ENCODE assay signal across 15 cellular contexts in genomic region chr3:42747581-42747980, GRCh38. TPM values are rescaled to one million over a fixed set of nuclear protein-coding genes. Genes with fewer than 3 reads are reported as not detected.
DNase-seq lines count a peak whose midpoint lies in the region; ATAC-seq and TF ChIP-seq lines count a peak whose summit lies in the region.
"Had no signal": no experiment of that assay in that cellular context is flagged by ENCODE, and none has a peak within 500 bp of the region (broad histone marks: within the 10 kb centered on the region; RNA-seq: fewer than 3 reads in every experiment).

No MANE protein-coding gene starts in this region.

- peaks cover 33 to 76% (median 70%) of the 10 kb centered on the region in 4 donors for H3K4me1 ChIP-seq in esophagus muscularis mucosa

- DNase-seq in activated T-cell treated with anti-CD3 and anti-CD28 coated beads for 1 hour (ENCODE audit: low read depth) (peak; percentile 6), esophagus muscularis mucosa (ENCODE audit: extremely low spot score) (no peak), NCI-H2196 (lab: John Stamatoyannopoulos, UW; ENCODE audit: unreplicated experiment) (no peak), amniotic stem cell (lab: John Stamatoyannopoulos, UW) (no peak), 8988T (no peak)
- no peak for DNase-seq in activated T-cell treated with anti-CD3 and anti-CD28 coated beads, Interleukin-2, amount 50 U/mL, for 72 hours
- peak; percentile 63 for DNase-seq in activated CD4-positive, alpha-beta memory T cell treated with anti-CD3 and anti-CD28 coated beads, Interleukin-2, amount 10 ng/mL, durations not matched to agents 7 days and 5 days
- DNase-seq: IMR-90, NCI-H1436 treated with DMSO at 0.1 percent for 48 hours had no signal

- TF ChIP-seq POLR2A in esophagus muscularis mucosa (IDR thresholded peaks at IDR 0.05; ENCODE audit: low read depth) = no peak

- peaks cover 0 to 3% (median 0%) of the 10 kb centered on the region in 4 donors for H3K36me3 ChIP-seq in esophagus muscularis mucosa

- no peaks in the 10 kb centered on the region for H3K9me3 ChIP-seq in esophagus muscularis mucosa

- WGBS in esophagus muscularis mucosa = 91% methylated on average over 6 of the region's 6 CpGs

- no peak for ATAC-seq in activated T-cell treated with anti-CD3 and anti-CD28 coated beads, Interleukin-2, amount 50 U/mL, for 72 hours (replicated peaks in 1 of 2)
- ATAC-seq: SK-N-SH treated with all-trans-retinoic acid at 6 μM for 48 hours had no signal

- H3K4me1 Mint-ChIP-seq in activated T-cell treated with anti-CD3 and anti-CD28 coated beads, Interleukin-2, amount 50 U/mL, for 72 hours (ENCODE audit: low read depth) = peaks cover 14% of the 10 kb centered on the region
- H3K4me1 Mint-ChIP-seq in activated CD4-positive, alpha-beta memory T cell treated with anti-CD3 and anti-CD28 coated beads, Interleukin-2, amount 10 ng/mL, durations not matched to agents 7 days and 5 days = peaks cover 43% of the 10 kb centered on the region
- H3K4me1 Mint-ChIP-seq: neural crest cell had no signal

- H3K36me3 Mint-ChIP-seq in activated T-cell treated with anti-CD3 and anti-CD28 coated beads, Interleukin-2, amount 50 U/mL, for 72 hours (ENCODE audit: insufficient read depth in 2 of 2) = no peaks in the 10 kb centered on the region
- H3K36me3 Mint-ChIP-seq in activated CD4-positive, alpha-beta memory T cell treated with anti-CD3 and anti-CD28 coated beads, Interleukin-2, amount 10 ng/mL, durations not matched to agents 7 days and 5 days (ENCODE audit: low read depth) = no peaks in the 10 kb centered on the region

- intact Hi-C loops in esophagus muscularis mucosa (cut with DNase I) = loop anchor here (5.0 kb wide), 1 partner anchor 145 kb away; the partner anchor contains the start of gene NKTR

- no peak overlapping the region for H3K4me3 ChIP-seq in esophagus muscularis mucosa

- no peaks in the 10 kb centered on the region for H3K27me3 Mint-ChIP-seq in activated T-cell treated with anti-CD3 and anti-CD28 coated beads, Interleukin-2, amount 50 U/mL, for 72 hours (ENCODE audit: low read depth)
- H3K27me3 Mint-ChIP-seq in activated CD4-positive, alpha-beta memory T cell treated with anti-CD3 and anti-CD28 coated beads, Interleukin-2, amount 10 ng/mL, durations not matched to agents 7 days and 5 days = no peaks in the 10 kb centered on the region
- H3K27me3 Mint-ChIP-seq: stimulated activated naive CD8-positive, alpha-beta T cell treated with anti-CD3 and anti-CD28 coated beads, Interleukin-15, Interleukin-2, amounts not matched to agents 100 ng/mL and 50 ng/mL, for 24 hours had no signal

- POLR2A ChIA-PET in activated CD4-positive, alpha-beta memory T cell treated with anti-CD3 and anti-CD28 coated beads, Interleukin-2, amount 10 ng/mL, durations not matched to agents 7 days and 5 days (lab: Charles Lee) = interaction anchor here (1.2 to 2.6 kb wide), 4 partner anchors 8 to 157 kb away, joined by 4 to 9 read pairs (median 6); partner anchors contain the start of genes NKTR and SS18L2

- H3K27ac ChIP-seq in esophagus muscularis mucosa (replicated peaks in 1 of 4) (peak overlapping the region; percentile 23 to 81 (median 72)), temporal lobe (ENCODE audit: low read depth, low read length) (peak overlapping the region; percentile 85)

- no peak for TF ChIP-seq EP300 in esophagus muscularis mucosa (IDR thresholded peaks at IDR 0.05)

- no peak overlapping the region for H3K4me3 Mint-ChIP-seq in activated T-cell treated with anti-CD3 and anti-CD28 coated beads, Interleukin-2, amount 50 U/mL, for 72 hours
- H3K4me3 Mint-ChIP-seq in activated CD4-positive, alpha-beta memory T cell treated with anti-CD3 and anti-CD28 coated beads, Interleukin-2, amount 10 ng/mL, durations not matched to agents 7 days and 5 days = no peak overlapping the region
- H3K4me3 Mint-ChIP-seq: neural crest cell; stimulated activated naive CD8-positive, alpha-beta T cell treated with anti-CD3 and anti-CD28 coated beads, Interleukin-15, Interleukin-2, amounts not matched to agents 100 ng/mL and 50 ng/mL, for 24 hours had no signal

- no peaks in the 10 kb centered on the region for H3K27me3 ChIP-seq in esophagus muscularis mucosa

- H3K9me3 Mint-ChIP-seq in activated T-cell treated with anti-CD3 and anti-CD28 coated beads, Interleukin-2, amount 50 U/mL, for 72 hours = no peaks in the 10 kb centered on the region
- no peaks in the 10 kb centered on the region for H3K9me3 Mint-ChIP-seq in activated CD4-positive, alpha-beta memory T cell treated with anti-CD3 and anti-CD28 coated beads, Interleukin-2, amount 10 ng/mL, durations not matched to agents 7 days and 5 days
- H3K9me3 Mint-ChIP-seq: neural crest cell; stimulated activated naive CD8-positive, alpha-beta T cell treated with anti-CD3 and anti-CD28 coated beads, Interleukin-15, Interleukin-2, amounts not matched to agents 100 ng/mL and 50 ng/mL, for 24 hours had no signal

- no peak overlapping the region for H3K27ac Mint-ChIP-seq in activated T-cell treated with anti-CD3 and anti-CD28 coated beads, Interleukin-2, amount 50 U/mL, for 72 hours
- H3K27ac Mint-ChIP-seq in activated CD4-positive, alpha-beta memory T cell treated with anti-CD3 and anti-CD28 coated beads, Interleukin-2, amount 10 ng/mL, durations not matched to agents 7 days and 5 days = peak overlapping the region; percentile 70
- H3K27ac Mint-ChIP-seq: stimulated activated naive CD8-positive, alpha-beta T cell treated with anti-CD3 and anti-CD28 coated beads, Interleukin-15, Interleukin-2, amounts not matched to agents 100 ng/mL and 50 ng/mL, for 24 hours had no signal

- no peak for TF ChIP-seq CTCF in esophagus muscularis mucosa (IDR thresholded peaks at IDR 0.05)

- CTCF ChIA-PET in activated CD4-positive, alpha-beta memory T cell treated with anti-CD3 and anti-CD28 coated beads, Interleukin-2, amount 10 ng/mL, durations not matched to agents 7 days and 5 days (lab: Charles Lee) = interaction anchor here (0.6 to 6.1 kb wide), 10 partner anchors 8 to 229 kb away, joined by 3 to 57 read pairs (median 3); partner anchors contain the start of genes NKTR and SEC22C

RNA-seq across cellular contexts. Expression of gene CCDC13, which starts 25.5 kb away (rescaled TPM):
- under 1 TPM; 0.32 to 0.70 TPM for total RNA-seq in activated T-cell treated with anti-CD3 and anti-CD28 coated beads, Interleukin-2, amount 50 U/mL, for 72 hours
- under 1 TPM; 0.63 to 0.83 TPM for total RNA-seq in activated CD4-positive, alpha-beta memory T cell treated with anti-CD3 and anti-CD28 coated beads, Interleukin-2, amount 10 ng/mL, durations not matched to agents 7 days and 5 days
- 1 to 10 TPM; 1.2 to 5.3 (median 3.9) TPM for total RNA-seq in esophagus muscularis mucosa
- 2.7 TPM for total RNA-seq in temporal lobe

RNA-seq across cellular contexts. Expression of gene HHATL, which starts 45.0 kb away (rescaled TPM):
- total RNA-seq in activated T-cell treated with anti-CD3 and anti-CD28 coated beads, Interleukin-2, amount 50 U/mL, for 72 hours = not detected
- total RNA-seq in activated CD4-positive, alpha-beta memory T cell treated with anti-CD3 and anti-CD28 coated beads, Interleukin-2, amount 10 ng/mL, durations not matched to agents 7 days and 5 days = under 1 TPM in 1 of 2 experiments, not detected in 1; 0.25 TPM
- 1 to 10 TPM in 1 of 4 donors, not detected in 3; 1.5 TPM for total RNA-seq in esophagus muscularis mucosa
- not detected for total RNA-seq in temporal lobe
- total RNA-seq: activated CD8-positive, alpha-beta memory T cell treated with anti-CD3 and anti-CD28 coated beads for 36 hours; IMR-90; kidney epithelial cell; neural crest cell had no signal

RNA-seq across cellular contexts. Expression of gene HIGD1A, which starts 56.7 kb away (rescaled TPM):
- total RNA-seq in activated T-cell treated with anti-CD3 and anti-CD28 coated beads, Interleukin-2, amount 50 U/mL, for 72 hours = 10 to 100 TPM; 54.0 to 63.8 TPM
- 10 to 100 TPM; 56.9 to 61.2 TPM for total RNA-seq in activated CD4-positive, alpha-beta memory T cell treated with anti-CD3 and anti-CD28 coated beads, Interleukin-2, amount 10 ng/mL, durations not matched to agents 7 days and 5 days
- total RNA-seq in esophagus muscularis mucosa (100 to 1,000 TPM; 161 to 407 (median 272) TPM), temporal lobe (87.8 TPM)

Comparison
In these comparisons a context has a peak if more than half of its experiments do, and no peak if none do; other contexts are left out.
1. DNase-seq: peak in activated T-cell treated with anti-CD3 and anti-CD28 coated beads for 1 hour (single experiment) and activated CD4-positive, alpha-beta memory T cell treated with anti-CD3 and anti-CD28 coated beads, Interleukin-2, amount 10 ng/mL, durations not matched to agents 7 days and 5 days (single experiment); none in activated T-cell treated with anti-CD3 and anti-CD28 coated beads, Interleukin-2, amount 50 U/mL, for 72 hours (0 of 2), esophagus muscularis mucosa (single experiment), NCI-H2196 (single experiment), amniotic stem cell (single experiment) and 8988T (single experiment).